Comparison of ENCODE assay signal across 2 cellular contexts in genomic region chr10:69323622-69324021, GRCh38.
TF ChIP-seq lines count a peak whose summit lies in the region.

No MANE protein-coding gene starts in this region.

TF ChIP-seq in SK-N-SH treated with all-trans-retinoic acid at 6 μM for 48 hours, 23 proteins besides CTCF, POLR2A, EP300 and RAD21 (continued from another document):
- TF ChIP-seq ZFP30 (CRISPR knock-in tag; IDR thresholded peaks at IDR 0.05) (no peak), CSDC2 (CRISPR knock-in tag; IDR thresholded peaks at IDR 0.05) (no peak)
TF ChIP-seq in SK-N-SH treated with all-trans-retinoic acid at 6 μM for 48 hours: peak in this region for 0.

TF ChIP-seq in SK-N-SH, 30 proteins besides CTCF, POLR2A, EP300 and RAD21 (continued from another document):
- TF ChIP-seq CHD2 (IDR thresholded peaks at IDR 0.05; ENCODE audit: low read length, partially characterized antibody) = no peak
- no peak for TF ChIP-seq MEF2A (IDR thresholded peaks at IDR 0.05; ENCODE audit: borderline replicate concordance, low read depth)
- no peak for TF ChIP-seq NRF1 (IDR thresholded peaks at IDR 0.05; ENCODE audit: low read depth, low read length)
- no peak for TF ChIP-seq TAF1 (IDR thresholded peaks at IDR 0.05; ENCODE audit: borderline replicate concordance, low read depth, low read length)
- TF ChIP-seq REST (IDR thresholded peaks at IDR 0.05; ENCODE audit: low read depth, low read length) = no peak
- no peak for TF ChIP-seq USF1 (IDR thresholded peaks at IDR 0.05; ENCODE audit: borderline replicate concordance, low read depth)
- TF ChIP-seq, protein P1, sequence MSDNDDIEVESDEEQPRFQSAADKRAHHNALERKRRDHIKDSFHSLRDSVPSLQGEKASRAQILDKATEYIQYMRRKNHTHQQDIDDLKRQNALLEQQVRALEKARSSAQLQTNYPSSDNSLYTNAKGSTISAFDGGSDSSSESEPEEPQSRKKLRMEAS (IDR thresholded peaks at IDR 0.05; ENCODE audit: low read depth) = no peak
- TF ChIP-seq, protein P2, sequence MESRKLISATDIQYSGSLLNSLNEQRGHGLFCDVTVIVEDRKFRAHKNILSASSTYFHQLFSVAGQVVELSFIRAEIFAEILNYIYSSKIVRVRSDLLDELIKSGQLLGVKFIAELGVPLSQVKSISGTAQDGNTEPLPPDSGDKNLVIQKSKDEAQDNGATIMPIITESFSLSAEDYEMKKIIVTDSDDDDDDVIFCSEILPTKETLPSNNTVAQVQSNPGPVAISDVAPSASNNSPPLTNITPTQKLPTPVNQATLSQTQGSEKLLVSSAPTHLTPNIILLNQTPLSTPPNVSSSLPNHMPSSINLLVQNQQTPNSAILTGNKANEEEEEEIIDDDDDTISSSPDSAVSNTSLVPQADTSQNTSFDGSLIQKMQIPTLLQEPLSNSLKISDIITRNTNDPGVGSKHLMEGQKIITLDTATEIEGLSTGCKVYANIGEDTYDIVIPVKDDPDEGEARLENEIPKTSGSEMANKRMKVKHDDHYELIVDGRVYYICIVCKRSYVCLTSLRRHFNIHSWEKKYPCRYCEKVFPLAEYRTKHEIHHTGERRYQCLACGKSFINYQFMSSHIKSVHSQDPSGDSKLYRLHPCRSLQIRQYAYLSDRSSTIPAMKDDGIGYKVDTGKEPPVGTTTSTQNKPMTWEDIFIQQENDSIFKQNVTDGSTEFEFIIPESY (IDR thresholded peaks at IDR 0.05; ENCODE audit: borderline replicate concordance, low read depth) = no peak
